ENCODE assay signal across 8 cellular contexts in genomic region chr10:69639291-69640195, GRCh38. TPM values are rescaled to one million over a fixed set of nuclear protein-coding genes. Genes with fewer than 3 reads are reported as not detected.
DNase-seq lines count a peak whose midpoint lies in the region; ATAC-seq and TF ChIP-seq lines count a peak whose summit lies in the region.

No MANE protein-coding gene starts in this region.

- no TSS peak for BruUV-seq in Panc1 (replicated peaks; lab: Mats Ljungman, UMichigan)

- no peak overlapping the region for H3K27ac Mint-ChIP-seq in activated T-cell treated with anti-CD3 and anti-CD28 coated beads, Interleukin-2, amount 50 U/mL, for 72 hours
- H3K27ac Mint-ChIP-seq in neural progenitor cell, result no peak overlapping the region
- H3K27ac Mint-ChIP-seq in stimulated activated naive CD8-positive, alpha-beta T cell treated with anti-CD3 and anti-CD28 coated beads, Interleukin-15, amount 100 ng/mL, for 72 hours, result no peak overlapping the region

- no peaks in the 10 kb centered on the region for H3K27me3 Mint-ChIP-seq in activated T-cell treated with anti-CD3 and anti-CD28 coated beads, Interleukin-2, amount 50 U/mL, for 72 hours (ENCODE audit: low read depth)
- H3K27me3 Mint-ChIP-seq in neural progenitor cell (ENCODE audit: insufficient read depth, low read depth), result peaks cover 16% of the 10 kb centered on the region
- H3K27me3 Mint-ChIP-seq in stimulated activated naive CD8-positive, alpha-beta T cell treated with anti-CD3 and anti-CD28 coated beads, Interleukin-15, amount 100 ng/mL, for 72 hours, result no peaks in the 10 kb centered on the region

- H3K27ac ChIP-seq in Panc1 (ENCODE audit: low read length) (no peak overlapping the region), neural progenitor cell (no peak overlapping the region)

- H3K79me2 ChIP-seq in neural progenitor cell (ENCODE audit: low read depth), result no peaks in the 10 kb centered on the region

- H2AFZ ChIP-seq in neural progenitor cell (replicated peaks), result no peak overlapping the region

- no peak overlapping the region for H3K9ac ChIP-seq in neural progenitor cell

- no peak overlapping the region for H3K4me2 ChIP-seq in neural progenitor cell

- H3K4me1 ChIP-seq in Panc1 (ENCODE audit: control insufficient read depth, insufficient read depth, low read length), result no peaks in the 10 kb centered on the region
- no peaks in the 10 kb centered on the region for H3K4me1 ChIP-seq in neural progenitor cell

- CTCF ChIA-PET in Panc1 (lab: Charles Lee), result interaction anchor here (0.6 to 1.4 kb wide), 3 partner anchors 10 to 124 kb away, joined by 3 to 4 read pairs (median 3); no protein-coding TSS in a partner anchor

- peak; percentile 97 for TF ChIP-seq CTCF in Panc1 (IDR thresholded peaks at IDR 0.05)
- TF ChIP-seq CTCF in fibroblast of pulmonary artery (IDR thresholded peaks at IDR 0.05; ENCODE audit: low read length, missing control alignments), result peak; percentile 86
- TF ChIP-seq CTCF in neural progenitor cell (IDR thresholded peaks at IDR 0.05), result peak; percentile 94

- POLR2A ChIA-PET in Panc1 (lab: Charles Lee), result no interaction called here

- no peaks in the 10 kb centered on the region for H3K9me3 Mint-ChIP-seq in activated T-cell treated with anti-CD3 and anti-CD28 coated beads, Interleukin-2, amount 50 U/mL, for 72 hours
- H3K9me3 Mint-ChIP-seq in neural progenitor cell, result no peaks in the 10 kb centered on the region
- H3K9me3 Mint-ChIP-seq in stimulated activated naive CD8-positive, alpha-beta T cell treated with anti-CD3 and anti-CD28 coated beads, Interleukin-15, amount 100 ng/mL, for 72 hours, result no peaks in the 10 kb centered on the region

- H4K20me1 ChIP-seq in neural progenitor cell (ENCODE audit: low read depth), result no peaks in the 10 kb centered on the region

- H3K4me1 Mint-ChIP-seq in activated T-cell treated with anti-CD3 and anti-CD28 coated beads, Interleukin-2, amount 50 U/mL, for 72 hours (ENCODE audit: low read depth), result no peaks in the 10 kb centered on the region
- H3K4me1 Mint-ChIP-seq in neural progenitor cell, result peaks cover 21% of the 10 kb centered on the region
- H3K4me1 Mint-ChIP-seq in stimulated activated naive CD8-positive, alpha-beta T cell treated with anti-CD3 and anti-CD28 coated beads, Interleukin-15, amount 100 ng/mL, for 72 hours, result no peaks in the 10 kb centered on the region

- H3K27me3 ChIP-seq in Panc1 (ENCODE audit: control insufficient read depth, insufficient read depth, low read length) (no peaks in the 10 kb centered on the region), neural progenitor cell (no peaks in the 10 kb centered on the region)

- H3K4me3 ChIP-seq in Panc1 (ENCODE audit: low read depth in 2 of 2, low read length in 2 of 2), result no peak overlapping the region
- H3K4me3 ChIP-seq in fibroblast of pulmonary artery (replicated peaks; ENCODE audit: low read depth, low read length), result no peak overlapping the region
- H3K4me3 ChIP-seq in neural progenitor cell, result no peak overlapping the region

- no peaks in the 10 kb centered on the region for H3K36me3 Mint-ChIP-seq in activated T-cell treated with anti-CD3 and anti-CD28 coated beads, Interleukin-2, amount 50 U/mL, for 72 hours (ENCODE audit: insufficient read depth in 2 of 2)
- H3K36me3 Mint-ChIP-seq in neural progenitor cell, result no peaks in the 10 kb centered on the region

- ATAC-seq in Panc1 (peak; percentile 79), HG03135 (IDR thresholded peaks at IDR 0.05; ENCODE audit: unreplicated experiment) (no peak)
- ATAC-seq in activated T-cell treated with anti-CD3 and anti-CD28 coated beads, Interleukin-2, amount 50 U/mL, for 72 hours (replicated peaks in 1 of 2), result peak; percentile 67 to 68
- peak; percentile 58 for ATAC-seq in stimulated activated naive CD8-positive, alpha-beta T cell treated with anti-CD3 and anti-CD28 coated beads, Interleukin-15, amount 100 ng/mL, for 72 hours

- in situ Hi-C loops in Panc1 (cut with HindIII; ENCODE audit: low pct_unique_long_range_greater_than_20kb, low sequenced_read_pairs), result no loop called here

- H3K4me3 Mint-ChIP-seq in activated T-cell treated with anti-CD3 and anti-CD28 coated beads, Interleukin-2, amount 50 U/mL, for 72 hours, result no peak overlapping the region
- no peak overlapping the region for H3K4me3 Mint-ChIP-seq in neural progenitor cell
- no peak overlapping the region for H3K4me3 Mint-ChIP-seq in stimulated activated naive CD8-positive, alpha-beta T cell treated with anti-CD3 and anti-CD28 coated beads, Interleukin-15, amount 100 ng/mL, for 72 hours

- intact Hi-C loops in Panc1 (cut with micrococcal nuclease; ENCODE audit: unreplicated experiment), result loop anchor here (5.0 to 10.0 kb wide), 4 partner anchors 125 to 405 kb away; no protein-coding TSS in a partner anchor

- no peaks in the 10 kb centered on the region for H3K36me3 ChIP-seq in Panc1 (ENCODE audit: control insufficient read depth, insufficient read depth, low read length)
- no peaks in the 10 kb centered on the region for H3K36me3 ChIP-seq in neural progenitor cell

- H3K9me3 ChIP-seq in Panc1 (ENCODE audit: control insufficient read depth, insufficient read depth, low read depth, low read length) (no peaks in the 10 kb centered on the region), neural progenitor cell (ENCODE audit: low read depth) (no peaks in the 10 kb centered on the region)

- no peaks in the 10 kb centered on the region for H3F3A ChIP-seq in neural progenitor cell (ENCODE audit: low read depth)

- DNase-seq in Ammon's horn (ENCODE audit: low spot score) (peak; percentile 85), H4 (ENCODE audit: low spot score) (peak; percentile 51), Panc1 (ENCODE audit: low read depth, low spot score) (peak; percentile 51), fibroblast of pulmonary artery (ENCODE audit: low read depth) (peak; percentile 76), neural progenitor cell (ENCODE audit: low spot score) (peak; percentile 79)
- DNase-seq in activated T-cell treated with anti-CD3 and anti-CD28 coated beads, Interleukin-2, amount 50 U/mL, for 72 hours, result peak; percentile 67 to 69
- DNase-seq in stimulated activated naive CD8-positive, alpha-beta T cell treated with anti-CD3 and anti-CD28 coated beads, Interleukin-15, amount 100 ng/mL, for 72 hours, result peak; percentile 51 to 60

RNA-seq across cellular contexts. Expression of gene FAM241B, which starts 9.5 kb away (rescaled TPM):
- total RNA-seq in H4 (2014; rRNA removed; shearing (Covaris generic)), result 1.7 and 3.3 TPM in 2 replicates
- total RNA-seq in Panc1 (2021; ENCODE audit: unreplicated experiment), result 29.1 TPM
- 37.5 TPM for polyA plus RNA-seq in Panc1 (2012; ENCODE audit: insufficient read length)
- 10 to 100 TPM; 10.9 to 11.8 TPM for total RNA-seq in activated T-cell treated with anti-CD3 and anti-CD28 coated beads, Interleukin-2, amount 50 U/mL, for 72 hours
- total RNA-seq in neural progenitor cell (ENCODE audit: low replicate concordance), result 2.6 and 4.6 TPM in 2 replicates
